Comparison of ENCODE assay signal across 10 cellular contexts in the genomic region with DNA sequence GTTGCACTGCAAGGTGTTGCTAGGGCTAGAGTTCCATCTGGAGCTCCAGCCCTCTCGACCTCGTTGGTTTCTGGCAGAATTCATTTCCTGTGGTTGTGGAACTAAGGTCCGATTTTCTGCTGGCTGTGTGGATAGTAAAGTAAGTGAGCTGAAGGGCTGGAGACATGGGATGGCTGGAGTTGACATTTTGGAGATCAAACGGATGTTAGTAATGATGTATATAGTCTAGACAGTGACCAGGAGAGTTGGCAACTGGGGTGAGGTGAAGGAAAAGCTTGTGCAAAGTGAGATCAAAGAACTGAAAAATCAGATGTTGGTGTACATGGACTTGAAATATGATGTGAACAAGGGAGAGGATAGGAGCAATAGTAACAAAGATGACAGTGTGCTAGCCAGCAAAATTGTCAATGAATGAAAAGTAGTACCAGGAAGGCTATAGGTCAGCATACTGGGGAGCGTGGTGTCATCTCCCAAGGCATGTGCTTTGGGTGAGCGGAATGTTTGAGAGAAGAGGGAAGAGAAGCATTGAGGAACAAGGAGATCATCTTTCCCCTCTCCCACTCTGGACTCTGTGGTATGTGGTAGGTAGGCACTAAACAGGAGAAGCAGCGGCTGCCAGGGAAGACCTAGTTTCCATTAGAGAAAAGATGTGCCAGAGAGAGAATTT. TPM values are rescaled to one million over a fixed set of nuclear protein-coding genes. Genes with fewer than 3 reads are reported as not detected.
DNase-seq lines count a peak whose midpoint lies in the region; ATAC-seq and TF ChIP-seq lines count a peak whose summit lies in the region.
"Had no signal": no experiment of that assay in that cellular context is flagged by ENCODE, and none has a peak within 500 bp of the region (broad histone marks: within the 10 kb centered on the region; RNA-seq: fewer than 3 reads in every experiment).

No MANE protein-coding gene starts in this region.

- H3K36me3 Mint-ChIP-seq in mesothelial cell of epicardium (peaks cover 18% of the 10 kb centered on the region), T-cell (peaks cover 26% of the 10 kb centered on the region)

- CTCF ChIA-PET in T-cell (lab: Charles Lee) = interaction anchor here (0.6 to 1.2 kb wide), 2 partner anchors 29 to 1207 kb away, joined by 3 read pairs; no protein-coding TSS in a partner anchor

- H3K4me1 ChIP-seq in transverse colon = peaks cover 0 to 5% (median 3%) of the 10 kb centered on the region in 4 donors
- H3K4me1 ChIP-seq: parathyroid adenoma had no signal

- H3K27ac Mint-ChIP-seq in mesothelial cell of epicardium (peak overlapping the region; percentile 1), T-cell (peak overlapping the region in 1 of 2 donors; percentile 43)

- H3K9me3 Mint-ChIP-seq in mesothelial cell of epicardium (no peaks in the 10 kb centered on the region), T-cell (no peaks in the 10 kb centered on the region)

- no peaks in the 10 kb centered on the region for H3K27me3 Mint-ChIP-seq in mesothelial cell of epicardium (ENCODE audit: low read depth)
- H3K27me3 Mint-ChIP-seq in T-cell = no peaks in the 10 kb centered on the region

- no peak overlapping the region for H3K4me3 ChIP-seq in transverse colon

- H3K4me1 Mint-ChIP-seq in mesothelial cell of epicardium = peaks cover 7% of the 10 kb centered on the region
- peaks cover 35 to 49% (median 44%) of the 10 kb centered on the region in 3 donors for H3K4me1 Mint-ChIP-seq in T-cell

- no peak overlapping the region for H3K27ac ChIP-seq in transverse colon
- H3K27ac ChIP-seq: KMS-11, parathyroid adenoma had no signal

- H3K9me3 ChIP-seq in transverse colon = no peaks in the 10 kb centered on the region

- intact Hi-C loops in transverse colon (cut with DNase I; ENCODE audit: low total_unique reads) = no loop called here

- no peak for TF ChIP-seq POLR2A in transverse colon (IDR thresholded peaks at IDR 0.05)

- POLR2A ChIA-PET in T-cell (lab: Charles Lee) = no interaction called here

- H3K36me3 ChIP-seq in transverse colon = peaks cover 0 to 13% (median 5%) of the 10 kb centered on the region in 4 donors

- H3K4me3 Mint-ChIP-seq in mesothelial cell of epicardium (no peak overlapping the region), T-cell (no peak overlapping the region)

- DNase-seq in mesothelial cell of epicardium (ENCODE audit: low spot score in 2 of 2, unreplicated experiment in 2 of 2) (no peak), transverse colon (no peak), T-cell (no peak), AG08395 (ENCODE audit: low spot score) (no peak), DMS79 treated with DMSO at 0.1 percent for 48 hours (lab: John Stamatoyannopoulos, UW) (no peak)

- TF ChIP-seq CTCF in mesothelial cell of epicardium (IDR thresholded peaks at IDR 0.05; ENCODE audit: unreplicated experiment) = no peak
- TF ChIP-seq CTCF in transverse colon (IDR thresholded peaks at IDR 0.05) = no peak

- in situ Hi-C loops in transverse colon (cut with MboI; ENCODE audit: low pct_ligation_motif_present in 1 of 4, low pct_unique_long_range_greater_than_20kb in 1 of 4, low sequenced_read_pairs in 3 of 4) = no loop called here

- 57 to 62% methylated on average over 4 to 7 of the region's 7 CpGs for WGBS in transverse colon (ENCODE audit: low coverage in 1 of 2), 2 donors

- H3K27me3 ChIP-seq in transverse colon = no peaks in the 10 kb centered on the region

- TF ChIP-seq EP300 in transverse colon (IDR thresholded peaks at IDR 0.05; ENCODE audit: low read depth) = no peak

- ATAC-seq in GM18868 (IDR thresholded peaks at IDR 0.05; ENCODE audit: unreplicated experiment) = peak; percentile 14
- ATAC-seq in GM21619 (IDR thresholded peaks at IDR 0.05; ENCODE audit: unreplicated experiment) = peak; percentile 19
- ATAC-seq in HG03432 (IDR thresholded peaks at IDR 0.05; ENCODE audit: unreplicated experiment) = peak; percentile 30
- no peak for ATAC-seq in T-cell (replicated peaks in 1 of 4)

RNA-seq across cellular contexts. Expression of a gene that starts 7.8 kb away (rescaled TPM):
- total RNA-seq in mesothelial cell of epicardium (16.1 to 17.5 TPM (median 17.2 TPM) in 3 replicates), transverse colon (10 to 100 TPM in 3 of 4 donors, 1 to 10 TPM in 1; 2.4 to 17.3 (median 12.6) TPM), T-cell (10 to 100 TPM in 3 of 5 donors, 1 to 10 TPM in 2; 7.6 to 13.8 (median 12.3) TPM)

RNA-seq across cellular contexts. Expression of a gene that starts 7.9 kb away (rescaled TPM):
- total RNA-seq in mesothelial cell of epicardium = 6.8 to 8.1 TPM (median 7.5 TPM) in 3 replicates
- 10 to 100 TPM in 3 of 4 donors, 1 to 10 TPM in 1; 9.1 to 19.1 (median 13.1) TPM for total RNA-seq in transverse colon
- total RNA-seq in T-cell = 1 to 10 TPM; 5.2 to 7.6 (median 7.0) TPM

Comparison
In these comparisons a context has a peak if more than half of its experiments do, and no peak if none do; other contexts are left out.
1. ATAC-seq: peak in GM18868 (single experiment), GM21619 (single experiment) and HG03432 (single experiment); none in T-cell (0 of 4).